ENCODE assay signal across 10 cellular contexts in genomic region chr7:69782917-69783684, GRCh38.
DNase-seq lines count a peak whose midpoint lies in the region; FAIRE-seq and TF ChIP-seq lines count a peak whose summit lies in the region.
"Had no signal": no experiment of that assay in that cellular context is flagged by ENCODE, and none has a peak within 500 bp of the region (broad histone marks: within the 10 kb centered on the region; RNA-seq: fewer than 3 reads in every experiment).

No MANE protein-coding gene starts in this region.

- H3K27ac ChIP-seq in keratinocyte (ENCODE audit: control insufficient read depth, insufficient read depth, low read length), result no peak overlapping the region
- peak overlapping the region; percentile 11 to 45 (median 24) for H3K27ac ChIP-seq in transverse colon
- H3K27ac ChIP-seq: A549 had no signal

- no peak overlapping the region for H3K9ac ChIP-seq in keratinocyte (ENCODE audit: control insufficient read depth, extremely low read depth, insufficient read depth, low read length)

- in situ Hi-C loops in transverse colon (cut with MboI; ENCODE audit: low pct_ligation_motif_present in 1 of 4, low pct_unique_long_range_greater_than_20kb in 1 of 4, low sequenced_read_pairs in 3 of 4), result no loop called here

- no peaks in the 10 kb centered on the region for H3K4me1 ChIP-seq in keratinocyte (ENCODE audit: control insufficient read depth, extremely low read depth, insufficient read depth, low read length)
- peaks cover 0 to 22% (median 6%) of the 10 kb centered on the region in 4 donors for H3K4me1 ChIP-seq in transverse colon

- H3K4me3 ChIP-seq in keratinocyte (ENCODE audit: control insufficient read depth in 2 of 3, extremely low read depth in 1 of 3, insufficient read depth in 2 of 3, low read depth in 1 of 3, low read length in 3 of 3) (no peak overlapping the region), transverse colon (no peak overlapping the region)
- H3K4me3 ChIP-seq: A549 had no signal

- H3K9me1 ChIP-seq in keratinocyte (ENCODE audit: control insufficient read depth, extremely low read depth, insufficient read depth, low read length), result no peaks in the 10 kb centered on the region

- dilution Hi-C loops in keratinocyte (cut with MboI; ENCODE audit: extremely low pct_ligation_motif_present, low sequenced_read_pairs), result no loop called here

- no peaks in the 10 kb centered on the region for H3K79me2 ChIP-seq in keratinocyte (ENCODE audit: control insufficient read depth, insufficient read depth, low read length)

- H2AFZ ChIP-seq in keratinocyte (ENCODE audit: control insufficient read depth, low read length), result no peak overlapping the region

- intact Hi-C loops in transverse colon (cut with DNase I; ENCODE audit: low total_unique reads), result no loop called here

- H3K4me2 ChIP-seq in keratinocyte (ENCODE audit: control insufficient read depth, extremely low read depth, insufficient read depth, low read depth, low read length), result no peak overlapping the region
- H3K4me2 ChIP-seq: A549 had no signal

- no peak for TF ChIP-seq POLR2A in transverse colon (IDR thresholded peaks at IDR 0.05)

- peak; percentile 59 for DNase-seq in NCI-H2107 treated with DMSO at 0.1 percent for 48 hours (lab: John Stamatoyannopoulos, UW; ENCODE audit: unreplicated experiment)
- no peak for DNase-seq in NCI-H2107 (lab: John Stamatoyannopoulos, UW)
- peak; percentile 54 for DNase-seq in cerebellum (ENCODE audit: low spot score)
- DNase-seq in keratinocyte (ENCODE audit: low read depth, low spot score), result no peak
- DNase-seq in transverse colon, result peak; percentile 18
- DNase-seq in cerebellar nuclear complex (lab: John Stamatoyannopoulos, UW), result no peak
- no peak for DNase-seq in activated T-cell treated with anti-CD3 and anti-CD28 coated beads, Interleukin-2, amount 50 U/mL, for 48 hours
- no peak for DNase-seq in NCI-H226

- H3K9me3 ChIP-seq in keratinocyte (ENCODE audit: control insufficient read depth, low read depth, low read length), result no peaks in the 10 kb centered on the region
- no peaks in the 10 kb centered on the region for H3K9me3 ChIP-seq in transverse colon
- H3K9me3 ChIP-seq: A549 had no signal

- peak; percentile 76 for FAIRE-seq in keratinocyte (lab: Jason Lieb, UNC)
- FAIRE-seq: A549, G401.6 had no signal

- WGBS in transverse colon (ENCODE audit: low coverage in 1 of 2), 2 donors, result 63 to 67% methylated on average over 4 to 7 of the region's 7 CpGs

- H3K27me3 ChIP-seq in keratinocyte (ENCODE audit: control insufficient read depth, extremely low read depth, insufficient read depth, low read length) (no peaks in the 10 kb centered on the region), transverse colon (no peaks in the 10 kb centered on the region)

- TF ChIP-seq CTCF in keratinocyte (optimal IDR thresholded peaks at IDR 0.05 in 1 of 3, IDR thresholded peaks at IDR 0.05 in 1 of 3, conservative IDR thresholded peaks at IDR 0.05 in 1 of 3; ENCODE audit: extremely low read depth in 1 of 3, insufficient read depth in 2 of 3, low read length in 3 of 3) (no peak), transverse colon (IDR thresholded peaks at IDR 0.05) (no peak)

- H3K36me3 ChIP-seq in keratinocyte (ENCODE audit: control insufficient read depth in 2 of 2, extremely low read depth in 1 of 2, insufficient read depth in 2 of 2, low read length in 2 of 2), result no peaks in the 10 kb centered on the region
- no peaks in the 10 kb centered on the region for H3K36me3 ChIP-seq in transverse colon

- H4K20me1 ChIP-seq in keratinocyte (ENCODE audit: control insufficient read depth, extremely low read depth, insufficient read depth, low read length), result no peaks in the 10 kb centered on the region

- TF ChIP-seq EP300 in transverse colon (IDR thresholded peaks at IDR 0.05; ENCODE audit: low read depth), result no peak

Comparison
In these comparisons a context has a peak if more than half of its experiments do, and no peak if none do; other contexts are left out.
1. DNase-seq: peak in NCI-H2107 treated with DMSO at 0.1 percent for 48 hours (single experiment), cerebellum (single experiment) and transverse colon (single experiment); none in NCI-H2107 (single experiment), keratinocyte (single experiment), cerebellar nuclear complex (0 of 2), activated T-cell treated with anti-CD3 and anti-CD28 coated beads, Interleukin-2, amount 50 U/mL, for 48 hours (0 of 2) and NCI-H226 (single experiment).